1 cellular context compared by ENCODE assay signal in genomic region chr2:174771631-174772491, GRCh38.
TF ChIP-seq lines count a peak whose summit lies in the region.

No MANE protein-coding gene starts in this region.

TF ChIP-seq in HepG2, 621 proteins besides CTCF, POLR2A, EP300 and RAD21 (continued from another document and continues in another):
- TF ChIP-seq, protein P1, sequence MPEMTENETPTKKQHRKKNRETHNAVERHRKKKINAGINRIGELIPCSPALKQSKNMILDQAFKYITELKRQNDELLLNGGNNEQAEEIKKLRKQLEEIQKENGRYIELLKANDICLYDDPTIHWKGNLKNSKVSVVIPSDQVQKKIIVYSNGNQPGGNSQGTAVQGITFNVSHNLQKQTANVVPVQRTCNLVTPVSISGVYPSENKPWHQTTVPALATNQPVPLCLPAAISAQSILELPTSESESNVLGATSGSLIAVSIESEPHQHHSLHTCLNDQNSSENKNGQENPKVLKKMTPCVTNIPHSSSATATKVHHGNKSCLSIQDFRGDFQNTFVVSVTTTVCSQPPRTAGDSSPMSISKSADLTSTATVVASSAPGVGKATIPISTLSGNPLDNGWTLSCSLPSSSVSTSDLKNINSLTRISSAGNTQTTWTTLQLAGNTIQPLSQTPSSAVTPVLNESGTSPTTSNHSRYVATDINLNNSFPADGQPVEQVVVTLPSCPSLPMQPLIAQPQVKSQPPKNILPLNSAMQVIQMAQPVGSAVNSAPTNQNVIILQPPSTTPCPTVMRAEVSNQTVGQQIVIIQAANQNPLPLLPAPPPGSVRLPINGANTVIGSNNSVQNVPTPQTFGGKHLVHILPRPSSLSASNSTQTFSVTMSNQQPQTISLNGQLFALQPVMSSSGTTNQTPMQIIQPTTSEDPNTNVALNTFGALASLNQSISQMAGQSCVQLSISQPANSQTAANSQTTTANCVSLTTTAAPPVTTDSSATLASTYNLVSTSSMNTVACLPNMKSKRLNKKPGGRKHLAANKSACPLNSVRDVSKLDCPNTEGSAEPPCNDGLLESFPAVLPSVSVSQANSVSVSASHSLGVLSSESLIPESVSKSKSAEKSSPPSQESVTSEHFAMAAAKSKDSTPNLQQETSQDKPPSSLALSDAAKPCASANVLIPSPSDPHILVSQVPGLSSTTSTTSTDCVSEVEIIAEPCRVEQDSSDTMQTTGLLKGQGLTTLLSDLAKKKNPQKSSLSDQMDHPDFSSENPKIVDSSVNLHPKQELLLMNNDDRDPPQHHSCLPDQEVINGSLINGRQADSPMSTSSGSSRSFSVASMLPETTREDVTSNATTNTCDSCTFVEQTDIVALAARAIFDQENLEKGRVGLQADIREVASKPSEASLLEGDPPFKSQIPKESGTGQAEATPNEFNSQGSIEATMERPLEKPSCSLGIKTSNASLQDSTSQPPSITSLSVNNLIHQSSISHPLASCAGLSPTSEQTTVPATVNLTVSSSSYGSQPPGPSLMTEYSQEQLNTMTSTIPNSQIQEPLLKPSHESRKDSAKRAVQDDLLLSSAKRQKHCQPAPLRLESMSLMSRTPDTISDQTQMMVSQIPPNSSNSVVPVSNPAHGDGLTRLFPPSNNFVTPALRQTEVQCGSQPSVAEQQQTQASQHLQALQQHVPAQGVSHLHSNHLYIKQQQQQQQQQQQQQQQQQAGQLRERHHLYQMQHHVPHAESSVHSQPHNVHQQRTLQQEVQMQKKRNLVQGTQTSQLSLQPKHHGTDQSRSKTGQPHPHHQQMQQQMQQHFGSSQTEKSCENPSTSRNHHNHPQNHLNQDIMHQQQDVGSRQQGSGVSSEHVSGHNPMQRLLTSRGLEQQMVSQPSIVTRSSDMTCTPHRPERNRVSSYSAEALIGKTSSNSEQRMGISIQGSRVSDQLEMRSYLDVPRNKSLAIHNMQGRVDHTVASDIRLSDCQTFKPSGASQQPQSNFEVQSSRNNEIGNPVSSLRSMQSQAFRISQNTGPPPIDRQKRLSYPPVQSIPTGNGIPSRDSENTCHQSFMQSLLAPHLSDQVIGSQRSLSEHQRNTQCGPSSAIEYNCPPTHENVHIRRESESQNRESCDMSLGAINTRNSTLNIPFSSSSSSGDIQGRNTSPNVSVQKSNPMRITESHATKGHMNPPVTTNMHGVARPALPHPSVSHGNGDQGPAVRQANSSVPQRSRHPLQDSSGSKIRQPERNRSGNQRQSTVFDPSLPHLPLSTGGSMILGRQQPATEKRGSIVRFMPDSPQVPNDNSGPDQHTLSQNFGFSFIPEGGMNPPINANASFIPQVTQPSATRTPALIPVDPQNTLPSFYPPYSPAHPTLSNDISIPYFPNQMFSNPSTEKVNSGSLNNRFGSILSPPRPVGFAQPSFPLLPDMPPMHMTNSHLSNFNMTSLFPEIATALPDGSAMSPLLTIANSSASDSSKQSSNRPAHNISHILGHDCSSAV (CRISPR knock-in tag; IDR thresholded peaks at IDR 0.05; ENCODE audit: borderline replicate concordance), result no peak
- no peak for TF ChIP-seq ZSCAN20 (CRISPR knock-in tag; IDR thresholded peaks at IDR 0.05; ENCODE audit: borderline replicate concordance)
- TF ChIP-seq ZNF792 (CRISPR knock-in tag; IDR thresholded peaks at IDR 0.05), result no peak
- TF ChIP-seq GPBP1L1 (CRISPR knock-in tag; IDR thresholded peaks at IDR 0.05), result no peak
- TF ChIP-seq ZNF224 (CRISPR knock-in tag; IDR thresholded peaks at IDR 0.05), result no peak
- no peak for TF ChIP-seq ZSCAN30 (CRISPR knock-in tag; IDR thresholded peaks at IDR 0.05)
- no peak for TF ChIP-seq NFAT5 (CRISPR knock-in tag; IDR thresholded peaks at IDR 0.05)
- TF ChIP-seq ZNF12 (CRISPR knock-in tag; IDR thresholded peaks at IDR 0.05), result no peak
- TF ChIP-seq ZNF768 (CRISPR knock-in tag; IDR thresholded peaks at IDR 0.05), result 0 out of 2 replicates have a peak, but pooled peaks have one; percentile 16
- no peak for TF ChIP-seq ELF4 (CRISPR knock-in tag; IDR thresholded peaks at IDR 0.05; ENCODE audit: borderline replicate concordance)
- 0 out of 2 replicates have a peak, but pooled peaks have one; percentile 33 for TF ChIP-seq ZBTB7A (CRISPR knock-in tag; IDR thresholded peaks at IDR 0.05)
- no peak for TF ChIP-seq ZNF136 (CRISPR knock-in tag; IDR thresholded peaks at IDR 0.05; ENCODE audit: low read depth)
- TF ChIP-seq SP2 (CRISPR knock-in tag; IDR thresholded peaks at IDR 0.05), result no peak
- no peak for TF ChIP-seq RBM22 (optimal IDR thresholded peaks at IDR 0.05; ENCODE audit: low read length)
- TF ChIP-seq RXRB (CRISPR knock-in tag; IDR thresholded peaks at IDR 0.05; ENCODE audit: borderline replicate concordance), result peak; percentile 19; the same call in 1 of the 2 replicates
- no peak for TF ChIP-seq SSRP1 (CRISPR knock-in tag; IDR thresholded peaks at IDR 0.05)
- TF ChIP-seq, protein P2, sequence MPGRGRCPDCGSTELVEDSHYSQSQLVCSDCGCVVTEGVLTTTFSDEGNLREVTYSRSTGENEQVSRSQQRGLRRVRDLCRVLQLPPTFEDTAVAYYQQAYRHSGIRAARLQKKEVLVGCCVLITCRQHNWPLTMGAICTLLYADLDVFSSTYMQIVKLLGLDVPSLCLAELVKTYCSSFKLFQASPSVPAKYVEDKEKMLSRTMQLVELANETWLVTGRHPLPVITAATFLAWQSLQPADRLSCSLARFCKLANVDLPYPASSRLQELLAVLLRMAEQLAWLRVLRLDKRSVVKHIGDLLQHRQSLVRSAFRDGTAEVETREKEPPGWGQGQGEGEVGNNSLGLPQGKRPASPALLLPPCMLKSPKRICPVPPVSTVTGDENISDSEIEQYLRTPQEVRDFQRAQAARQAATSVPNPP (CRISPR knock-in tag; IDR thresholded peaks at IDR 0.05), result no peak
- TF ChIP-seq ELF3 (CRISPR knock-in tag; IDR thresholded peaks at IDR 0.05), result 0 out of 2 replicates have a peak, but pooled peaks have one; percentile 28
- TF ChIP-seq SATB2 (CRISPR knock-in tag; IDR thresholded peaks at IDR 0.05), result no peak
- no peak for TF ChIP-seq SOX5 (CRISPR knock-in tag; IDR thresholded peaks at IDR 0.05; ENCODE audit: borderline replicate concordance)
- no peak for TF ChIP-seq HIVEP1 (CRISPR knock-in tag; IDR thresholded peaks at IDR 0.05)
- no peak for TF ChIP-seq REL (CRISPR knock-in tag; conservative IDR thresholded peaks at IDR 0.05)
- TF ChIP-seq, protein P3, sequence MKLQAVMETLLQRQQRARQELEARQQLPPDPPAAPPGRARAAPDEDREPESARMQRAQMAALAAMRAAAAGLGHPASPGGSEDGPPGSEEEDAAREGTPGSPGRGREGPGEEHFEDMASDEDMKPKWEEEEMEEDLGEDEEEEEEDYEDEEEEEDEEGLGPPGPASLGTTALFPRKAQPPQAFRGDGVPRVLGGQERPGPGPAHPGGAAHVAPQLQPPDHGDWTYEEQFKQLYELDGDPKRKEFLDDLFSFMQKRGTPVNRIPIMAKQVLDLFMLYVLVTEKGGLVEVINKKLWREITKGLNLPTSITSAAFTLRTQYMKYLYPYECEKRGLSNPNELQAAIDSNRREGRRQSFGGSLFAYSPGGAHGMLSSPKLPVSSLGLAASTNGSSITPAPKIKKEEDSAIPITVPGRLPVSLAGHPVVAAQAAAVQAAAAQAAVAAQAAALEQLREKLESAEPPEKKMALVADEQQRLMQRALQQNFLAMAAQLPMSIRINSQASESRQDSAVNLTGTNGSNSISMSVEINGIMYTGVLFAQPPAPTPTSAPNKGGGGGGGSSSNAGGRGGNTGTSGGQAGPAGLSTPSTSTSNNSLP (IDR thresholded peaks at IDR 0.05; ENCODE audit: low read depth, low read length), result no peak
- TF ChIP-seq FOSL1 (CRISPR knock-in tag; IDR thresholded peaks at IDR 0.05; ENCODE audit: borderline replicate concordance), result no peak
- TF ChIP-seq ZNF639 (CRISPR knock-in tag; conservative IDR thresholded peaks at IDR 0.05), result no peak
- no peak for TF ChIP-seq PHF5A (CRISPR knock-in tag; IDR thresholded peaks at IDR 0.05; ENCODE audit: low read depth, unreplicated experiment)
- TF ChIP-seq MIXL1 (CRISPR knock-in tag; IDR thresholded peaks at IDR 0.05), result peak; percentile 47; the same call in 1 of the 2 replicates
- no peak; the same call in 1 of the 2 replicates for TF ChIP-seq FOSL2 (CRISPR knock-in tag; IDR thresholded peaks at IDR 0.05)
- no peak for TF ChIP-seq ESRRA (CRISPR knock-in tag; IDR thresholded peaks at IDR 0.05; ENCODE audit: low read depth)
- no peak for TF ChIP-seq ISX (CRISPR knock-in tag; conservative IDR thresholded peaks at IDR 0.05)
- 0 out of 2 replicates have a peak, but pooled peaks have one; percentile 32 for TF ChIP-seq ZNF451 (CRISPR knock-in tag; IDR thresholded peaks at IDR 0.05)
- TF ChIP-seq, protein P4, sequence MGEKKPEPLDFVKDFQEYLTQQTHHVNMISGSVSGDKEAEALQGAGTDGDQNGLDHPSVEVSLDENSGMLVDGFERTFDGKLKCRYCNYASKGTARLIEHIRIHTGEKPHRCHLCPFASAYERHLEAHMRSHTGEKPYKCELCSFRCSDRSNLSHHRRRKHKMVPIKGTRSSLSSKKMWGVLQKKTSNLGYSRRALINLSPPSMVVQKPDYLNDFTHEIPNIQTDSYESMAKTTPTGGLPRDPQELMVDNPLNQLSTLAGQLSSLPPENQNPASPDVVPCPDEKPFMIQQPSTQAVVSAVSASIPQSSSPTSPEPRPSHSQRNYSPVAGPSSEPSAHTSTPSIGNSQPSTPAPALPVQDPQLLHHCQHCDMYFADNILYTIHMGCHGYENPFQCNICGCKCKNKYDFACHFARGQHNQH (CRISPR knock-in tag; IDR thresholded peaks at IDR 0.05), result peak; percentile 28; the same call in 1 of the 2 replicates
- peak; percentile 29; the same call in 1 of the 2 replicates for TF ChIP-seq HDAC2 (CRISPR knock-in tag; IDR thresholded peaks at IDR 0.05)
- TF ChIP-seq RAD51 (IDR thresholded peaks at IDR 0.05; ENCODE audit: borderline replicate concordance), result peak; percentile 43
- TF ChIP-seq, protein P5, sequence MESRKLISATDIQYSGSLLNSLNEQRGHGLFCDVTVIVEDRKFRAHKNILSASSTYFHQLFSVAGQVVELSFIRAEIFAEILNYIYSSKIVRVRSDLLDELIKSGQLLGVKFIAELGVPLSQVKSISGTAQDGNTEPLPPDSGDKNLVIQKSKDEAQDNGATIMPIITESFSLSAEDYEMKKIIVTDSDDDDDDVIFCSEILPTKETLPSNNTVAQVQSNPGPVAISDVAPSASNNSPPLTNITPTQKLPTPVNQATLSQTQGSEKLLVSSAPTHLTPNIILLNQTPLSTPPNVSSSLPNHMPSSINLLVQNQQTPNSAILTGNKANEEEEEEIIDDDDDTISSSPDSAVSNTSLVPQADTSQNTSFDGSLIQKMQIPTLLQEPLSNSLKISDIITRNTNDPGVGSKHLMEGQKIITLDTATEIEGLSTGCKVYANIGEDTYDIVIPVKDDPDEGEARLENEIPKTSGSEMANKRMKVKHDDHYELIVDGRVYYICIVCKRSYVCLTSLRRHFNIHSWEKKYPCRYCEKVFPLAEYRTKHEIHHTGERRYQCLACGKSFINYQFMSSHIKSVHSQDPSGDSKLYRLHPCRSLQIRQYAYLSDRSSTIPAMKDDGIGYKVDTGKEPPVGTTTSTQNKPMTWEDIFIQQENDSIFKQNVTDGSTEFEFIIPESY (CRISPR knock-in tag; IDR thresholded peaks at IDR 0.05), result no peak
- no peak; the same call in 1 of the 2 replicates for TF ChIP-seq ARNTL (CRISPR knock-in tag; IDR thresholded peaks at IDR 0.05)
- TF ChIP-seq KLF15 (CRISPR knock-in tag; IDR thresholded peaks at IDR 0.05; ENCODE audit: borderline replicate concordance), result no peak
